Comparison of ENCODE assay signal across 8 cellular contexts in the genomic region with DNA sequence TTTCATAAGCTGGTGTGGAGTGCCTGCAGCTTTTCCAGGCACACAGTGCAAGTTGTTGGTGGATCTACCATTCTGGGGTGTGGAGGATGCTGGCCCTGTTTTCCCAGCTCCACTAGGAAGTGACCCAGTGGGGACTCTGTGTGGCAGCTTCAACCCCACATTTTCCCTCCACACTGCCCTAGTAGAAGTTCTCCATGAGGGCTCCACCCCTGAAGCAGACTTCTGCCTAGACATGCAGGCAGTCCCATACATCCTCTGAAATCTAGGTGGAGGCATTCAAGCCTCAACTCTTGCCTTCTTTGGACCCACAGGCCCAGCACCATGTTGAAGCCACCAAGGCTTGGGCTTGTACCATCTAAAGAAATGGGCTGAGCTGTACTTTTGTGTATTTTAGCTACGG.
"Had no signal": no experiment of that assay in that cellular context is flagged by ENCODE, and none has a peak within 500 bp of the region (broad histone marks: within the 10 kb centered on the region; RNA-seq: fewer than 3 reads in every experiment).

No MANE protein-coding gene starts in this region.

- H3K4me2 ChIP-seq: KMS-11 had no signal

- FAIRE-seq: HepG2, HTR-8/SVneo had no signal

- H3K4me1 Mint-ChIP-seq: IgD-negative memory B cell had no signal

- ATAC-seq: HepG2 had no signal

- H3K27ac Mint-ChIP-seq: IgD-negative memory B cell had no signal

- H3K27ac ChIP-seq: HL-60, KMS-11 had no signal

- H3K4me3 Mint-ChIP-seq: IgD-negative memory B cell had no signal

- H3K27me3 Mint-ChIP-seq: IgD-negative memory B cell had no signal

- DNase-seq: IMR-90, KBM-7, KG1 had no signal

- H3K9ac ChIP-seq: KMS-11 had no signal
